Comparison of ENCODE assay signal across 1 cellular context in the genomic region with DNA sequence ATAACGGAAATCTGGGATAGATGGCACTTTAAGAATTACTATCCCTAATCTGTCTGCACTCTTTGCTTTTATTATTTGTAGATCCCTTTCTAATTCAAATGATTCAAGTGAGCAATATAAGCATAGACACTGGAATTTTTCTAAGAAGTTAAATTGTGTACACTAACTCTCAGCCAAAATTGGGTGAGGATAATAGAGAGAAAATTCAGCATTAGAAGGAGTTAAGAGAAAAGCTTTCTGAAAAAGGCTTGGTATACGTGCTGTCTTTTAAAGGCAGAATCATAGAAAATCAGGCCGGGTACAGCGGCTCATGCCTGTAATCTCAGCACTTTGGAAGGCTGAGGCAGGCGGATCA.
TF ChIP-seq lines count a peak whose summit lies in the region.

No MANE protein-coding gene starts in this region.

TF ChIP-seq in GM23338, 12 proteins besides CTCF, POLR2A, EP300 and RAD21 (continued from another document):
- TF ChIP-seq POLR2AphosphoS5 (IDR thresholded peaks at IDR 0.05; ENCODE audit: low read depth) (no peak), STAT1 (IDR thresholded peaks at IDR 0.05; ENCODE audit: unreplicated experiment) (no peak)
